ENCODE assay signal across 18 cellular contexts in the genomic region with DNA sequence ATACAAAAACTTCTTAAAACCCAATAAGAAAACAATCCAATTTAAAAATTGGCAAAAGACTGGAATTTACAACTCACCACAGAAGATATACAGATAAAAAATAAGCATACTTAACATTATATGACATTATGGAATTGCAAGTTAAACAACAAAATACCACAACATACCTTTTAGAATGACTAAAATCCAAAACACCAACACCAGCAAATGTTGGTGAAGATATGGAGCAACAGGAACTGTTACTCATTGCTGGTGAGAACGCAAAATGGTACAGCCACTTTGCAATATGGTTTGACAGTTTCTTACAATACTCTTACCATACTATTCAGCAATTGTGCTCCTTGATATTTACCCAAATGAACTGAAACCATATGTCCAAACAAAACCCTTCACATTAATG.
DNase-seq lines count a peak whose midpoint lies in the region; TF ChIP-seq lines count a peak whose summit lies in the region.
"Had no signal": no experiment of that assay in that cellular context is flagged by ENCODE, and none has a peak within 500 bp of the region (broad histone marks: within the 10 kb centered on the region; RNA-seq: fewer than 3 reads in every experiment).

No MANE protein-coding gene starts in this region.

- H3K27me3 ChIP-seq in brain microvascular endothelial cell (replicated peaks): no peaks in the 10 kb centered on the region
- no peaks in the 10 kb centered on the region for H3K27me3 ChIP-seq in fibroblast of lung (ENCODE audit: control insufficient read depth, insufficient read depth, low read length)
- H3K27me3 ChIP-seq in mesenchymal stem cell (ENCODE audit: control insufficient read depth in 1 of 2, insufficient read depth in 1 of 2, low read length in 2 of 2): no peaks in the 10 kb centered on the region
- H3K27me3 ChIP-seq: BE2C had no signal

- no peak overlapping the region for H3K9ac ChIP-seq in fibroblast of lung (ENCODE audit: insufficient read depth, low read length)
- H3K9ac ChIP-seq in mesenchymal stem cell (ENCODE audit: low read length): no peak overlapping the region

- H3K9me3 ChIP-seq in fibroblast of lung (ENCODE audit: control insufficient read depth, insufficient read depth, low read depth, low read length) (no peaks in the 10 kb centered on the region), mesenchymal stem cell (ENCODE audit: control insufficient read depth, low read length) (no peaks in the 10 kb centered on the region)
- H3K9me3 ChIP-seq: BE2C had no signal

- H4K8ac ChIP-seq in mesenchymal stem cell (ENCODE audit: low read length): no peak overlapping the region

- no peaks in the 10 kb centered on the region for H3K36me3 ChIP-seq in brain microvascular endothelial cell (replicated peaks)
- no peaks in the 10 kb centered on the region for H3K36me3 ChIP-seq in fibroblast of lung (ENCODE audit: control insufficient read depth, insufficient read depth, low read length)
- H3K36me3 ChIP-seq in mesenchymal stem cell (ENCODE audit: control insufficient read depth in 1 of 2, insufficient read depth in 2 of 2, low read depth in 1 of 2, low read length in 2 of 2): no peaks in the 10 kb centered on the region
- H3K36me3 ChIP-seq: BE2C had no signal

- H3K79me2 ChIP-seq in fibroblast of lung (ENCODE audit: control insufficient read depth, insufficient read depth, low read length): no peaks in the 10 kb centered on the region

- no peak overlapping the region for H2BK12ac ChIP-seq in mesenchymal stem cell (ENCODE audit: low read length in 2 of 2)

- H2AFZ ChIP-seq in fibroblast of lung (ENCODE audit: low read length) (no peak overlapping the region), mesenchymal stem cell (ENCODE audit: low read depth, low read length) (no peak overlapping the region)

- no peak overlapping the region for H3K4ac ChIP-seq in mesenchymal stem cell (ENCODE audit: low read depth in 1 of 2, low read length in 2 of 2)

- H3K27ac ChIP-seq in brain microvascular endothelial cell: no peak overlapping the region
- H3K27ac ChIP-seq in fibroblast of lung (ENCODE audit: insufficient read depth, low read length): no peak overlapping the region
- H3K27ac ChIP-seq in mesenchymal stem cell (ENCODE audit: low read length, poor library complexity, severe bottlenecking): no peak overlapping the region

- H3K18ac ChIP-seq in mesenchymal stem cell (ENCODE audit: low read depth in 1 of 2, low read length in 2 of 2): no peak overlapping the region

- no peak overlapping the region for H3K23ac ChIP-seq in mesenchymal stem cell (ENCODE audit: low read length in 2 of 2)

- H3K4me1 ChIP-seq in fibroblast of lung (ENCODE audit: control insufficient read depth, extremely low read depth, insufficient read depth, low read length) (no peaks in the 10 kb centered on the region), mesenchymal stem cell (ENCODE audit: control insufficient read depth, insufficient read depth, low read depth, low read length) (no peaks in the 10 kb centered on the region)
- H3K4me1 ChIP-seq: BE2C had no signal

- no peak overlapping the region for H3K4me3 ChIP-seq in brain microvascular endothelial cell (ENCODE audit: low read depth, low read length)
- no peak overlapping the region for H3K4me3 ChIP-seq in fibroblast of lung (replicated peaks in 1 of 4; ENCODE audit: control extremely low read depth in 1 of 4, insufficient read depth in 1 of 4, low read depth in 3 of 4, low read length in 4 of 4)
- H3K4me3 ChIP-seq in mesenchymal stem cell (ENCODE audit: insufficient read depth in 1 of 2, low read depth in 1 of 2, low read length in 2 of 2): no peak overlapping the region
- H3K4me3 ChIP-seq: K562 had no signal

- WGBS in mesenchymal stem cell: 93% methylated on average over 1 of the region's 1 CpG

- H3K4me2 ChIP-seq in fibroblast of lung (ENCODE audit: extremely low read depth, insufficient read depth, low read length) (no peak overlapping the region), mesenchymal stem cell (ENCODE audit: low read length, poor library complexity, severe bottlenecking) (no peak overlapping the region)

- no peak overlapping the region for H4K91ac ChIP-seq in mesenchymal stem cell (ENCODE audit: low read length)

- H2BK15ac ChIP-seq in mesenchymal stem cell (ENCODE audit: low read depth, poor library complexity, severe bottlenecking): no peak overlapping the region

- H2BK120ac ChIP-seq in mesenchymal stem cell (ENCODE audit: low read depth, low read length): no peak overlapping the region

- H2AK5ac ChIP-seq in mesenchymal stem cell (ENCODE audit: low read length, severe bottlenecking): no peak overlapping the region

- TF ChIP-seq CTCF in brain microvascular endothelial cell (IDR thresholded peaks at IDR 0.05; ENCODE audit: low read depth, low read length, missing control alignments): no peak
- no peak for TF ChIP-seq CTCF in fibroblast of lung (conservative IDR thresholded peaks at IDR 0.05 in 1 of 2, IDR thresholded peaks at IDR 0.05 in 1 of 2; ENCODE audit: low read depth in 1 of 2, low read length in 2 of 2)

- peak overlapping the region; percentile 26 for H2BK5ac ChIP-seq in mesenchymal stem cell (ENCODE audit: low read depth, low read length, poor library complexity, severe bottlenecking)

- H3K14ac ChIP-seq in mesenchymal stem cell (ENCODE audit: low read length in 2 of 2): no peak overlapping the region

- DNase-seq in NCI-H226 (peak; percentile 10), brain microvascular endothelial cell (peak; percentile 57), fibroblast of lung (ENCODE audit: low read depth in 2 of 2) (peak; percentile 19 to 50), mesenchymal stem cell (no peak), NCI-H1436 (lab: John Stamatoyannopoulos, UW) (no peak), T1000 (lab: John Stamatoyannopoulos, UW) (no peak), NCI-H1417 (lab: John Stamatoyannopoulos, UW) (no peak)
- DNase-seq: BE2C, DMS53, H7, HFFc6, NCI-H1092 treated with DMSO at 0.1 percent for 48 hours, NCI-H2081, NCI-H446 treated with DMSO at 0.1 percent for 48 hours, NCI-H526 treated with DMSO at 0.1 percent for 48 hours, OCI-M1, Right ventricle myocardium superior had no signal

- H3K79me1 ChIP-seq in mesenchymal stem cell (replicated peaks; ENCODE audit: low read length, poor library complexity, severe bottlenecking): no peaks in the 10 kb centered on the region

- in situ Hi-C loops in brain microvascular endothelial cell (cut with HindIII; ENCODE audit: low pct_ligation_motif_present, low sequenced_read_pairs): no loop called here

- no peaks in the 10 kb centered on the region for H4K20me1 ChIP-seq in fibroblast of lung (ENCODE audit: control insufficient read depth, extremely low read depth, insufficient read depth, low read length)

Comparison
In these comparisons a context has a peak if more than half of its experiments do, and no peak if none do; other contexts are left out.
1. DNase-seq: peak in NCI-H226 (single experiment), brain microvascular endothelial cell (single experiment) and fibroblast of lung (2 of 2); none in mesenchymal stem cell (single experiment), NCI-H1436 (single experiment), T1000 (single experiment) and NCI-H1417 (0 of 3).